ENCODE assay signal across 7 cellular contexts in genomic region chr2:231711677-231712461, GRCh38. TPM values are rescaled to one million over a fixed set of nuclear protein-coding genes. Genes with fewer than 3 reads are reported as not detected.
DNase-seq lines count a peak whose midpoint lies in the region; ATAC-seq lines count a peak whose summit lies in the region.

No MANE protein-coding gene starts in this region.

- peak in 2 of 3 donors; percentile 17 to 30 for DNase-seq in immature natural killer cell
- DNase-seq in stimulated activated naive CD8-positive, alpha-beta T cell treated with anti-CD3 and anti-CD28 coated beads, Interleukin-15, amount 100 ng/mL, for 72 hours: peak; percentile 30 to 35
- no peak for DNase-seq in NK-92 (lab: John Stamatoyannopoulos, UW; ENCODE audit: unreplicated experiment)
- DNase-seq in NCI-H226: no peak

- H3K4me1 Mint-ChIP-seq in IgD-negative memory B cell (peaks cover 26 to 45% (median 27%) of the 10 kb centered on the region in 3 donors), immature natural killer cell (peaks cover 40 to 44% of the 10 kb centered on the region in 2 donors)
- peaks cover 38% of the 10 kb centered on the region for H3K4me1 Mint-ChIP-seq in activated naive CD4-positive, alpha-beta T cell treated with anti-CD3 and anti-CD28 coated beads, Interleukin-2, amount 50 U/mL, for 24 hours
- H3K4me1 Mint-ChIP-seq in stimulated activated naive CD8-positive, alpha-beta T cell treated with anti-CD3 and anti-CD28 coated beads, Interleukin-15, amount 100 ng/mL, for 72 hours: peaks cover 67% of the 10 kb centered on the region

- H3K36me3 Mint-ChIP-seq in IgD-negative memory B cell: peaks cover 14% of the 10 kb centered on the region
- H3K36me3 Mint-ChIP-seq in activated naive CD4-positive, alpha-beta T cell treated with anti-CD3 and anti-CD28 coated beads, Interleukin-2, amount 50 U/mL, for 24 hours: peaks cover 23% of the 10 kb centered on the region
- peaks cover 5 to 22% (median 21%) of the 10 kb centered on the region in 3 donors for H3K36me3 Mint-ChIP-seq in immature natural killer cell

- peak overlapping the region; percentile 98 to 100 (median 100) for H3K27ac Mint-ChIP-seq in IgD-negative memory B cell
- peak overlapping the region; percentile 97 for H3K27ac Mint-ChIP-seq in activated naive CD4-positive, alpha-beta T cell treated with anti-CD3 and anti-CD28 coated beads, Interleukin-2, amount 50 U/mL, for 24 hours
- peak overlapping the region; percentile 96 to 99 (median 98) for H3K27ac Mint-ChIP-seq in immature natural killer cell
- H3K27ac Mint-ChIP-seq in stimulated activated naive CD8-positive, alpha-beta T cell treated with anti-CD3 and anti-CD28 coated beads, Interleukin-15, amount 100 ng/mL, for 72 hours: peak overlapping the region; percentile 95 to 100

- peaks cover 0 to 1% (median 0%) of the 10 kb centered on the region in 3 donors for H3K9me3 Mint-ChIP-seq in IgD-negative memory B cell
- H3K9me3 Mint-ChIP-seq in activated naive CD4-positive, alpha-beta T cell treated with anti-CD3 and anti-CD28 coated beads, Interleukin-2, amount 50 U/mL, for 24 hours: no peaks in the 10 kb centered on the region
- peaks cover 0 to 3% (median 0%) of the 10 kb centered on the region in 6 donors for H3K9me3 Mint-ChIP-seq in immature natural killer cell
- H3K9me3 Mint-ChIP-seq in stimulated activated naive CD8-positive, alpha-beta T cell treated with anti-CD3 and anti-CD28 coated beads, Interleukin-15, amount 100 ng/mL, for 72 hours: no peaks in the 10 kb centered on the region

- H3K4me3 Mint-ChIP-seq in IgD-negative memory B cell: peak overlapping the region; percentile 93 to 99 (median 98)
- peak overlapping the region; percentile 94 for H3K4me3 Mint-ChIP-seq in activated naive CD4-positive, alpha-beta T cell treated with anti-CD3 and anti-CD28 coated beads, Interleukin-2, amount 50 U/mL, for 24 hours
- H3K4me3 Mint-ChIP-seq in immature natural killer cell: peak overlapping the region; percentile 82 to 99 (median 91)
- H3K4me3 Mint-ChIP-seq in stimulated activated naive CD8-positive, alpha-beta T cell treated with anti-CD3 and anti-CD28 coated beads, Interleukin-15, amount 100 ng/mL, for 72 hours: peak overlapping the region; percentile 97

- peaks cover 6% of the 10 kb centered on the region for H3K27me3 Mint-ChIP-seq in IgD-negative memory B cell
- H3K27me3 Mint-ChIP-seq in activated naive CD4-positive, alpha-beta T cell treated with anti-CD3 and anti-CD28 coated beads, Interleukin-2, amount 50 U/mL, for 24 hours: no peaks in the 10 kb centered on the region
- peaks cover 61 to 72% (median 71%) of the 10 kb centered on the region in 3 donors for H3K27me3 Mint-ChIP-seq in immature natural killer cell (ENCODE audit: low read depth in 3 of 3)
- no peaks in the 10 kb centered on the region for H3K27me3 Mint-ChIP-seq in stimulated activated naive CD8-positive, alpha-beta T cell treated with anti-CD3 and anti-CD28 coated beads, Interleukin-15, amount 100 ng/mL, for 72 hours

- no peak for ATAC-seq in stimulated activated naive CD8-positive, alpha-beta T cell treated with anti-CD3 and anti-CD28 coated beads, Interleukin-15, amount 100 ng/mL, for 72 hours
- ATAC-seq in GM18502 (IDR thresholded peaks at IDR 0.05; ENCODE audit: poor library complexity, unreplicated experiment): no peak

RNA-seq across cellular contexts. Expression of gene PTMA, which starts 3.5 kb away (rescaled TPM):
- 2,664 TPM for polyA plus RNA-seq in IgD-negative memory B cell
- 1,000 to 10,000 TPM in 2 of 3 donors, 100 to 1,000 TPM in 1; 953 to 2,361 (median 1,987) TPM for polyA plus RNA-seq in immature natural killer cell

Comparison
In these comparisons a context has a peak if more than half of its experiments do, and no peak if none do; other contexts are left out.
1. DNase-seq: peak in immature natural killer cell (2 of 3) and stimulated activated naive CD8-positive, alpha-beta T cell treated with anti-CD3 and anti-CD28 coated beads, Interleukin-15, amount 100 ng/mL, for 72 hours (2 of 2); none in NK-92 (single experiment) and NCI-H226 (single experiment).
2. Peak in every context shown above with its lines, with median percentiles within 50 percentile points of each other: H3K27ac Mint-ChIP-seq and H3K4me3 Mint-ChIP-seq.